ENCODE assay signal across 12 cellular contexts in the genomic region with DNA sequence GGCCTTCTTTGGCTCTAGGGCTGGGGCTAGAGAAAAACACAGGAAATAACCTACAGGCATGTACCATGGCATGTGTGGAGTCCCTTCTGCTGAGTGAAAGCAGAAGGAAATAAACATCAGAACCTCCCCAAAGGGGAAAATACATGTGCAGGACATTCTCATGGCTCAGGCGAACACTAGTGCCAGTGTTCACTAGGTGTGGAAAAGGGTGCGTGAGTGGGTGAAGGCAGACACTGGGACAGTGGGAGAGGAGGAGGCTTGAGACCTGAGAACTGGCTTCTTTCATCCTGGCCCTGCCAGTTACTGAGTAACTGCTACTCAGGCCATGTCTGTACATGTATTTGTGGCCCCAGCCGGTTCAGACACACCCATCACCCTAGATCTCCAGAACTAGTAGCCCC.
DNase-seq lines count a peak whose midpoint lies in the region; ATAC-seq and TF ChIP-seq lines count a peak whose summit lies in the region.
"Had no signal": no experiment of that assay in that cellular context is flagged by ENCODE, and none has a peak within 500 bp of the region (broad histone marks: within the 10 kb centered on the region; RNA-seq: fewer than 3 reads in every experiment).

No MANE protein-coding gene starts in this region.

- H3K4me1 Mint-ChIP-seq in type B pancreatic cell (ENCODE audit: unreplicated experiment), result peaks cover 18% of the 10 kb centered on the region

- peaks cover 4% of the 10 kb centered on the region for H3K9me3 Mint-ChIP-seq in type B pancreatic cell
- H3K9me3 Mint-ChIP-seq: activated T-cell treated with anti-CD3 and anti-CD28 coated beads, Interleukin-2, amount 50 U/mL, for 72 hours had no signal

- H3K27ac Mint-ChIP-seq in type B pancreatic cell, result peak overlapping the region; percentile 46
- H3K27ac Mint-ChIP-seq: activated T-cell treated with anti-CD3 and anti-CD28 coated beads, Interleukin-2, amount 50 U/mL, for 72 hours had no signal

- no peak overlapping the region for H3K4me3 Mint-ChIP-seq in type B pancreatic cell
- H3K4me3 Mint-ChIP-seq: activated T-cell treated with anti-CD3 and anti-CD28 coated beads, Interleukin-2, amount 50 U/mL, for 72 hours had no signal

- H3K9ac ChIP-seq in mammary epithelial cell (ENCODE audit: insufficient read depth, low read length), result peak overlapping the region; percentile 6

- no peaks in the 10 kb centered on the region for H3K9me3 ChIP-seq in mammary epithelial cell (replicated peaks; ENCODE audit: insufficient read depth, low read length)
- H3K9me3 ChIP-seq: MG63 had no signal

- dilution Hi-C loops in mammary epithelial cell (cut with HindIII; ENCODE audit: low sequenced_read_pairs), result no loop called here

- no peak for TF ChIP-seq CTCF in mammary epithelial cell (conservative IDR thresholded peaks at IDR 0.05 in 1 of 2, IDR thresholded peaks at IDR 0.05 in 1 of 2; ENCODE audit: extremely low read depth in 1 of 2, insufficient read depth in 1 of 2, low read depth in 1 of 2, low read length in 2 of 2)
- TF ChIP-seq CTCF in type B pancreatic cell (conservative IDR thresholded peaks at IDR 0.05), result no peak

- no peaks in the 10 kb centered on the region for H3K27me3 ChIP-seq in mammary epithelial cell (ENCODE audit: insufficient read depth, low read length)
- H3K27me3 ChIP-seq: MG63 had no signal

- peak overlapping the region; percentile 38 for H3K27ac ChIP-seq in mammary epithelial cell (ENCODE audit: insufficient read depth, low read depth, low read length)

- in situ Hi-C loops in mammary epithelial cell (cut with MboI; ENCODE audit: low sequenced_read_pairs in 2 of 2), result no loop called here

- intact Hi-C loops in mammary epithelial cell (cut with micrococcal nuclease), result no loop called here

- H3K4me3 ChIP-seq in mammary epithelial cell (replicated peaks in 1 of 3; ENCODE audit: insufficient read depth in 1 of 3, low read depth in 2 of 3, low read length in 3 of 3), result no peak overlapping the region
- H3K4me3 ChIP-seq: MG63 had no signal

- no peaks in the 10 kb centered on the region for H3K36me3 Mint-ChIP-seq in type B pancreatic cell

- ATAC-seq in GM18909 (IDR thresholded peaks at IDR 0.05; ENCODE audit: poor library complexity, unreplicated experiment) (peak; percentile 66), HG03095 (IDR thresholded peaks at IDR 0.05; ENCODE audit: unreplicated experiment) (peak; percentile 51)
- ATAC-seq: activated T-cell treated with anti-CD3 and anti-CD28 coated beads, Interleukin-2, amount 50 U/mL, for 72 hours had no signal

- no peaks in the 10 kb centered on the region for H3K79me2 ChIP-seq in mammary epithelial cell (ENCODE audit: insufficient read depth, low read length)

- 34% methylated on average over 3 of the region's 3 CpGs for WGBS in mammary epithelial cell (ENCODE audit: low coverage, missing lambda C conversion rate)

- CTCF ChIA-PET in mammary epithelial cell (lab: Charles Lee; ENCODE audit: low non-redundant PET), result no interaction called here

- DNase-seq in mammary epithelial cell, result peak; percentile 66
- no peak for DNase-seq in type B pancreatic cell (ENCODE audit: extremely low spot score, unreplicated experiment)
- no peak for DNase-seq in AG08396 (ENCODE audit: low spot score)
- DNase-seq in CD1c-positive myeloid dendritic cell (ENCODE audit: extremely low spot score), result no peak
- DNase-seq in SIG-M5 treated with dmso at 0.1 percent for 504 hours (lab: John Stamatoyannopoulos, UW; ENCODE audit: unreplicated experiment), result no peak
- DNase-seq: activated CD4-positive, alpha-beta T cell treated with anti-CD3 and anti-CD28 coated beads, Interleukin-2, amount 50 U/mL, for 1 hour; activated T-cell treated with anti-CD3 and anti-CD28 coated beads, Interleukin-2, amount 50 U/mL, for 72 hours; MG63; SIG-M5; stimulated activated naive CD4-positive, alpha-beta T cell treated with Interleukin-2 at 50 U/mL for 16 hours had no signal

- BruUV-seq in mammary epithelial cell (replicated peaks; lab: Mats Ljungman, UMichigan), result no TSS peak

- no peaks in the 10 kb centered on the region for H3K27me3 Mint-ChIP-seq in type B pancreatic cell

- no peaks in the 10 kb centered on the region for H4K20me1 ChIP-seq in mammary epithelial cell (ENCODE audit: insufficient read depth, low read length)

- H3K4me2 ChIP-seq in mammary epithelial cell (ENCODE audit: insufficient read depth, low read depth, low read length), result peak overlapping the region; percentile 63

- peak overlapping the region; percentile 74 for H2AFZ ChIP-seq in mammary epithelial cell (ENCODE audit: low read depth, low read length)

- H3K4me1 ChIP-seq in mammary epithelial cell (ENCODE audit: insufficient read depth, low read length), result peaks cover 42% of the 10 kb centered on the region

- H3K36me3 ChIP-seq in mammary epithelial cell (ENCODE audit: insufficient read depth, low read length), result no peaks in the 10 kb centered on the region
- H3K36me3 ChIP-seq: MG63 had no signal
